In the genomic region with DNA sequence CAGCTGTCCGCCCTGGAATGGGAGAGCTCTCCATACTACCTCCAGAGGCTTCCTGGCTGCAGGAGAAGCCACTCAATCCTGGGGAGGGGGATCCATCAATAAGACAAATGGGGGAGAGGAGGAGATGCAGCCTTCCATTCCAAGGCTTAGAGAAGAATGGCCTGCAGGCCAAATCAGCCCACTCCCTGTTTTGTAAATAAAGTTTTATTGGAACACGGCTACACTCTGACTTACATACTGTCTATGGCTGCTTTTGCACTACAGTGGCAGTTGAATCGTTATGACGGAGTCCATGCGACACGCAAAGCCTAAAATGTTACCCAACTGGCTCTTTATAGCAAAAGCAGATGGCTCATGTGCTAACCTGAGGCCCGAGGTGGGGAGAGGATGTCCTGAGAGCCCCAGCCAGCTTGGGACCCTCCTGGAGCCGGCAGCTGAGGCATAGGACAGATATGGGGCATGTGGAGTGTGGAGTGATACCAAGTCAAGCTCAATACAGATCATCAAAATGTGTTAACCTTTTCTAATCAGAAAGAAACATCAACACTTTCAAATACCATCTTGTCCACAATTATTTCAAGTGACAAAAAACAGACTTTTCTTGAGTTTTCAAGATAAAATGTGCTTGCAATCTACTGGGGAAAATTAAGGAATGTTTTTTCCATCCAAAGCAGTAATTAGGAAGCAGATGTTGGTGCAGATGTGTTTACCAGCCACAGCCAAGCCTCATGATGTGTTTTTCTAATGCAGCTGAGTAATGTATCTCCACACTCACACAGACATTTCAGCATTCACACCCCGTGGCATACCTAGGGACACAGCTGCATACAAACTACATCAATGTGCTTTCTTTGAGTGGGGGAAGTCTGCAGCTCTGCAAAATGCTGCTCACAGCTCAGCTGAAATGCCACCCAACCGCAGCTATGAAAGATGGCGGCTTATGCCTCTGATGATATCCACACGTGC, we compare ENCODE assay signal across 22 cellular contexts.
A peak's percentile ranks its signal among the peaks of the same experiment; 100 is the strongest.
DNase-seq lines count a peak whose midpoint lies in the region; ATAC-seq, FAIRE-seq and TF ChIP-seq lines count a peak whose summit lies in the region.
"Had no signal": no experiment of that assay in that cellular context is flagged by ENCODE, and none has a peak within 500 bp of the region (broad histone marks: within the 10 kb centered on the region; RNA-seq: fewer than 3 reads in every experiment).

No MANE protein-coding gene starts in this region.

- H4K20me1 ChIP-seq in HepG2 (ENCODE audit: insufficient read depth, low read length): peaks cover 6% of the 10 kb centered on the region; the same call in 1 of the 2 replicates
- H4K20me1 ChIP-seq: BLaER1 had no signal

- CTCF ChIA-PET in HepG2 (lab: Yijun Ruan, JAX; ENCODE audit: low intra/inter-chr PET ratio, low total read pairs): no interaction called here

- H3K27ac ChIP-seq in HepG2 (ENCODE audit: extremely low read length, insufficient read depth, low read length) (no peak overlapping the region), right lobe of liver (no peak overlapping the region), adrenal gland (no peak overlapping the region)
- H3K27ac ChIP-seq: 22Rv1, BLaER1, C4-2B had no signal

- no peak for ATAC-seq in HepG2
- no peak for ATAC-seq in right lobe of liver
- peak; percentile 85 for ATAC-seq in sciatic nerve
- no peak for ATAC-seq in stimulated activated naive B cell treated with anti-CD40 and anti-IgM and Interleukin-4, amounts not matched to agents 10 μg/mL and 1 μg/mL and 100 μg/mL, for 72 hours (replicated peaks)
- ATAC-seq: CD8-positive, alpha-beta T cell; GM23338; HCT116 had no signal

- H3K4me3 ChIP-seq in HepG2 (replicated peaks in 1 of 3; ENCODE audit: insufficient read depth in 1 of 3, low read depth in 2 of 3, low read length in 3 of 3) (no peak overlapping the region), right lobe of liver (no peak overlapping the region), adrenal gland (no peak overlapping the region)
- H3K4me3 ChIP-seq: BLaER1, GM23338 had no signal

- FAIRE-seq in HepG2 (lab: Jason Lieb, UNC): no peak
- FAIRE-seq: A204.1, G401.6 had no signal

- H3K9me3 ChIP-seq in HepG2 (ENCODE audit: low read length) (no peaks in the 10 kb centered on the region), right lobe of liver (no peaks in the 10 kb centered on the region), adrenal gland (replicated peaks in 1 of 3) (no peaks in the 10 kb centered on the region)
- H3K9me3 ChIP-seq: Caco-2 had no signal

- H3K27me3 ChIP-seq in HepG2 (ENCODE audit: control insufficient read depth in 1 of 2, insufficient read depth in 2 of 2, low read length in 2 of 2) (no peaks in the 10 kb centered on the region), right lobe of liver (no peaks in the 10 kb centered on the region), adrenal gland (no peaks in the 10 kb centered on the region)
- H3K27me3 ChIP-seq: BLaER1 had no signal

- no peak overlapping the region for H3K4me2 ChIP-seq in HepG2 (ENCODE audit: low read depth, low read length)
- H3K4me2 ChIP-seq: BLaER1, GM23338 had no signal

- no peak overlapping the region for H3K9ac ChIP-seq in HepG2 (ENCODE audit: insufficient read depth, low read depth, low read length)
- H3K9ac ChIP-seq: BLaER1 had no signal

- BruUV-seq in HepG2 (replicated peaks; lab: Mats Ljungman, UMichigan): no TSS peak

- H3K9me3 Mint-ChIP-seq in chondrocyte (ENCODE audit: low read depth): no peaks in the 10 kb centered on the region
- no peaks in the 10 kb centered on the region for H3K9me3 Mint-ChIP-seq in stimulated activated naive B cell treated with anti-CD40 and anti-IgM and Interleukin-4, amounts not matched to agents 10 μg/mL and 1 μg/mL and 100 μg/mL, for 72 hours
- H3K9me3 Mint-ChIP-seq: CD4-positive, CD25-positive, alpha-beta regulatory T cell; CD8-positive, alpha-beta T cell; GM23338; H9 had no signal

- TF ChIP-seq POLR2A in HepG2 (IDR thresholded peaks at IDR 0.05; ENCODE audit: insufficient read depth in 1 of 2, low read depth in 2 of 2, low read length in 2 of 2) (no peak), right lobe of liver (IDR thresholded peaks at IDR 0.05) (no peak), adrenal gland (IDR thresholded peaks at IDR 0.05) (no peak)

- H3K27ac Mint-ChIP-seq in chondrocyte (ENCODE audit: unreplicated experiment): no peak overlapping the region
- no peak overlapping the region for H3K27ac Mint-ChIP-seq in stimulated activated naive B cell treated with anti-CD40 and anti-IgM and Interleukin-4, amounts not matched to agents 10 μg/mL and 1 μg/mL and 100 μg/mL, for 72 hours
- H3K27ac Mint-ChIP-seq: B cell; CD4-positive, CD25-positive, alpha-beta regulatory T cell; CD8-positive, alpha-beta T cell; GM23338 had no signal

- TF ChIP-seq EP300 in HepG2 (IDR thresholded peaks at IDR 0.05; ENCODE audit: low read depth in 2 of 2, low read length in 2 of 2) (no peak), HepG2 (CRISPR knock-in tag; IDR thresholded peaks at IDR 0.05; ENCODE audit: borderline replicate concordance) (no peak)

- intact Hi-C loops in HepG2 (cut with micrococcal nuclease; ENCODE audit: unreplicated experiment) (no loop called here), right lobe of liver (cut with DNase I) (no loop called here), sciatic nerve (cut with DNase I) (no loop called here), adrenal gland (cut with DNase I) (no loop called here)

- no peak overlapping the region for H3K4me3 Mint-ChIP-seq in chondrocyte (ENCODE audit: unreplicated experiment)
- H3K4me3 Mint-ChIP-seq in stimulated activated naive B cell treated with anti-CD40 and anti-IgM and Interleukin-4, amounts not matched to agents 10 μg/mL and 1 μg/mL and 100 μg/mL, for 72 hours: no peak overlapping the region
- H3K4me3 Mint-ChIP-seq: B cell; CD4-positive, CD25-positive, alpha-beta regulatory T cell; CD8-positive, alpha-beta T cell; GM23338; H9 had no signal

- no peak for DNase-seq in HepG2 (ENCODE audit: low spot score)
- DNase-seq in right lobe of liver: no peak
- DNase-seq in chondrocyte (ENCODE audit: low spot score): peak; percentile 43
- peak; percentile 42 for DNase-seq in fibroblast of peridontal ligament (ENCODE audit: extremely low read depth)
- DNase-seq in sciatic nerve (ENCODE audit: low spot score): no peak
- DNase-seq in T-helper 1 cell: no peak
- DNase-seq in stimulated activated naive B cell treated with anti-CD40 and anti-IgM and Interleukin-4, amounts not matched to agents 10 μg/mL and 1 μg/mL and 100 μg/mL, for 72 hours: no peak
- no peak for DNase-seq in adrenal gland
- DNase-seq: Caco-2; CD4-positive, CD25-positive, alpha-beta regulatory T cell; CD8-positive, alpha-beta T cell; DMS153; DND-41; H9 had no signal

- in situ Hi-C loops in HepG2 (cut with HindIII; ENCODE audit: extremely low pct_ligation_motif_present, low pct_unique_long_range_greater_than_20kb): no loop called here

- TF ChIP-seq RAD21 in HepG2 (CRISPR knock-in tag; IDR thresholded peaks at IDR 0.05): no peak

- POLR2A ChIA-PET in HepG2 (lab: Yijun Ruan, JAX): no interaction called here

- H3K36me3 Mint-ChIP-seq in chondrocyte (ENCODE audit: low read depth): no peaks in the 10 kb centered on the region
- H3K36me3 Mint-ChIP-seq in stimulated activated naive B cell treated with anti-CD40 and anti-IgM and Interleukin-4, amounts not matched to agents 10 μg/mL and 1 μg/mL and 100 μg/mL, for 72 hours: no peaks in the 10 kb centered on the region
- H3K36me3 Mint-ChIP-seq: CD4-positive, CD25-positive, alpha-beta regulatory T cell; CD8-positive, alpha-beta T cell had no signal

- no peaks in the 10 kb centered on the region for H3K79me2 ChIP-seq in HepG2 (ENCODE audit: insufficient read depth, low read length)

- peaks cover 23% of the 10 kb centered on the region for H3K27me3 Mint-ChIP-seq in chondrocyte (ENCODE audit: low read depth)
- H3K27me3 Mint-ChIP-seq in stimulated activated naive B cell treated with anti-CD40 and anti-IgM and Interleukin-4, amounts not matched to agents 10 μg/mL and 1 μg/mL and 100 μg/mL, for 72 hours: peaks cover 4 to 6% of the 10 kb centered on the region in 2 donors
- H3K27me3 Mint-ChIP-seq: CD4-positive, CD25-positive, alpha-beta regulatory T cell had no signal

- peaks cover 22 to 47% of the 10 kb centered on the region in 2 experiments; a peak in 4 of 5 replicates for H3K36me3 ChIP-seq in HepG2 (replicated peaks in 1 of 2; ENCODE audit: control insufficient read depth in 1 of 2, insufficient read depth in 2 of 2, low read length in 2 of 2)
- H3K36me3 ChIP-seq in right lobe of liver: peaks cover 0 to 6% (median 0%) of the 10 kb centered on the region in 4 donors
- H3K36me3 ChIP-seq in adrenal gland (replicated peaks in 1 of 2): no peaks in the 10 kb centered on the region
- H3K36me3 ChIP-seq: BLaER1 had no signal

- H2AFZ ChIP-seq in HepG2 (ENCODE audit: low read length): no peak overlapping the region
- H2AFZ ChIP-seq: GM23338 had no signal

- TF ChIP-seq CTCF in HepG2 (CRISPR knock-in tag; IDR thresholded peaks at IDR 0.05) (no peak), right lobe of liver (IDR thresholded peaks at IDR 0.05) (no peak), chondrocyte (IDR thresholded peaks at IDR 0.05) (no peak), adrenal gland (IDR thresholded peaks at IDR 0.05) (no peak)

- H3K4me1 Mint-ChIP-seq in chondrocyte (ENCODE audit: low read depth): no peaks in the 10 kb centered on the region
- H3K4me1 Mint-ChIP-seq in stimulated activated naive B cell treated with anti-CD40 and anti-IgM and Interleukin-4, amounts not matched to agents 10 μg/mL and 1 μg/mL and 100 μg/mL, for 72 hours: no peaks in the 10 kb centered on the region
- H3K4me1 Mint-ChIP-seq: CD4-positive, CD25-positive, alpha-beta regulatory T cell; GM23338; H9 had no signal

- 99% methylated on average over 12 of the region's 12 CpGs for WGBS in HepG2 (ENCODE audit: low lambda C conversion rate)
- WGBS in right lobe of liver (ENCODE audit: insufficient coverage, low coverage, low lambda C conversion rate, missing lambda C conversion rate): 88% methylated on average over 10 of the region's 12 CpGs
- WGBS in adrenal gland, 4 donors: 82 to 86% (median 85%) methylated on average over 11 to 12 of the region's 12 CpGs

- H3K4me1 ChIP-seq in HepG2 (ENCODE audit: insufficient read depth, low read length): no peaks in the 10 kb centered on the region
- no peaks in the 10 kb centered on the region for H3K4me1 ChIP-seq in right lobe of liver
- no peaks in the 10 kb centered on the region for H3K4me1 ChIP-seq in adrenal gland (replicated peaks in 1 of 2)
- H3K4me1 ChIP-seq: Caco-2 had no signal

Comparison
In these comparisons a context has a peak if more than half of its experiments do, and no peak if none do; other contexts are left out.
1. DNase-seq: peak in chondrocyte (single experiment) and fibroblast of peridontal ligament (single experiment); none in HepG2 (single experiment), right lobe of liver (0 of 3), sciatic nerve (single experiment), T-helper 1 cell (0 of 5), stimulated activated naive B cell treated with anti-CD40 and anti-IgM and Interleukin-4, amounts not matched to agents 10 μg/mL and 1 μg/mL and 100 μg/mL, for 72 hours (single experiment) and adrenal gland (0 of 7).